Comparison of ENCODE assay signal across 34 cellular contexts in the genomic region with DNA sequence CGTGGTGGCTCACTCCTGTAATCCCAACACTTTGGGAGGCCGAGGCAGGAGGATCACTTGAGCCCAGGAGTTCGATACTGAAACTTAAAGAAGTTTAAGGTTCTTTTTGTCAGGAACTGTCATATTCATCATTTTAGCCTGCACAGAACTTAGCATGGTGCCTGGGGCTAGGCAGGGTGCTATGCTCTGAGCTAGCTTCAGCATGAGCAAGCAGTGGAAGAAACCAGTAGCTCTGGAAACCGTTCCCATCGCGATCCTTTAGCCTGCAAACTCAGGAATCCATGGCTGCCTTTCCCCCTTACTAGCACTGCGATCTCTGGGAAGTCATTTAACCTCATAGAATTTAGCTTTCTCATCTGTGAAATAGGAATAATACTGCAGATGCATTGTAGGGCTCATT.
"Had no signal": no experiment of that assay in that cellular context is flagged by ENCODE, and none has a peak within 500 bp of the region (broad histone marks: within the 10 kb centered on the region; RNA-seq: fewer than 3 reads in every experiment).

No MANE protein-coding gene starts in this region.

- H3K4me3 ChIP-seq: MG63 had no signal

- H3K36me3 ChIP-seq: MG63 had no signal

- DNase-seq: Karpas-422, Kasumi-1, MG63, MM.1S, MV-4-11, NCI-H1048, NCI-H1092, NCI-H1092 treated with DMSO at 0.1 percent for 48 hours, NCI-H1105, NCI-H1105 treated with DMSO at 0.1 percent for 48 hours, NCI-H1417, NCI-H1417 treated with DMSO at 0.1 percent for 48 hours, NCI-H1436, NCI-H1436 treated with DMSO at 0.1 percent for 48 hours, NCI-H146, NCI-H1694, NCI-H1694 treated with DMSO at 0.1 percent for 48 hours, NCI-H187, NCI-H187 treated with DMSO at 0.1 percent for 48 hours, NCI-H1930, NCI-H2029, NCI-H2029 treated with DMSO at 0.1 percent for 48 hours, NCI-H2081, NCI-H2081 treated with DMSO at 0.1 percent for 48 hours, NCI-H2107, NCI-H2171, NCI-H2171 treated with DMSO at 0.1 percent for 48 hours, NCI-H2227 treated with DMSO at 0.1 percent for 48 hours, NCI-H226, NCI-H345, NCI-H446, NCI-H446 treated with DMSO at 0.1 percent for 48 hours, NCI-H510A, NCI-H510A treated with DMSO at 0.1 percent for 48 hours had no signal

- H3K9me3 ChIP-seq: MG63 had no signal

- H3K27me3 ChIP-seq: MG63 had no signal
